8 cellular contexts compared by ENCODE assay signal in the genomic region with DNA sequence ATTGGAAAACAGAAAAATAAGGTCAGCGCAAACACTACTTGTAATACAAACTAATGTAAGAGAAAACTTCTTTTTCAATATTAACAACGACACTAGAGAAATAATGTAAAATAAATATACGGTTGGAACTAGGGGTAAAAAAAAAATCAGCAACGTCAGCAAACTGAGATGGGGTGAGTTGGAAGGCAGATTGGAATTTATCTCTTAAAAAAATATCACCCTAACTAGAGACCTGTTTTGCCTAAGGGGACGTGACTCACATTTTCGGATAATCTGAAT. TPM values are rescaled to one million over a fixed set of nuclear protein-coding genes. Genes with fewer than 3 reads are reported as not detected.
A peak's percentile ranks its signal among the peaks of the same experiment; 100 is the strongest.
DNase-seq lines count a peak whose midpoint lies in the region; ATAC-seq and TF ChIP-seq lines count a peak whose summit lies in the region.

No MANE protein-coding gene starts in this region.

- TF ChIP-seq CTCF in mammary epithelial cell (conservative IDR thresholded peaks at IDR 0.05 in 1 of 2, IDR thresholded peaks at IDR 0.05 in 1 of 2; ENCODE audit: extremely low read depth in 1 of 2, insufficient read depth in 1 of 2, low read depth in 1 of 2, low read length in 2 of 2) (no peak), mesothelial cell of epicardium (IDR thresholded peaks at IDR 0.05; ENCODE audit: unreplicated experiment) (no peak)

- H3K4me2 ChIP-seq in mammary epithelial cell (ENCODE audit: insufficient read depth, low read depth, low read length): peak overlapping the region; percentile 99

- H3K36me3 Mint-ChIP-seq in stimulated activated naive CD8-positive, alpha-beta T cell treated with anti-CD3 and anti-CD28 coated beads, Interleukin-15, Interleukin-2, amounts not matched to agents 100 ng/mL and 50 ng/mL, for 24 hours (ENCODE audit: low read depth): no peaks in the 10 kb centered on the region
- peaks cover 3% of the 10 kb centered on the region for H3K36me3 Mint-ChIP-seq in mesothelial cell of epicardium

- peak overlapping the region; percentile 91 for H3K4me3 Mint-ChIP-seq in stimulated activated naive CD8-positive, alpha-beta T cell treated with anti-CD3 and anti-CD28 coated beads, Interleukin-15, Interleukin-2, amounts not matched to agents 100 ng/mL and 50 ng/mL, for 24 hours
- H3K4me3 Mint-ChIP-seq in mesothelial cell of epicardium: peak overlapping the region; percentile 99

- CTCF ChIA-PET in mammary epithelial cell (lab: Charles Lee; ENCODE audit: low non-redundant PET): interaction anchor here (0.7 kb wide), 1 partner anchor 71 kb away, joined by 5 read pairs; no protein-coding TSS in a partner anchor

- H3K27me3 Mint-ChIP-seq in stimulated activated naive CD8-positive, alpha-beta T cell treated with anti-CD3 and anti-CD28 coated beads, Interleukin-15, Interleukin-2, amounts not matched to agents 100 ng/mL and 50 ng/mL, for 24 hours: peaks cover 20% of the 10 kb centered on the region
- no peaks in the 10 kb centered on the region for H3K27me3 Mint-ChIP-seq in mesothelial cell of epicardium (ENCODE audit: low read depth)

- H3K36me3 ChIP-seq in mammary epithelial cell (ENCODE audit: insufficient read depth, low read length): no peaks in the 10 kb centered on the region

- no peaks in the 10 kb centered on the region for H3K9me3 ChIP-seq in mammary epithelial cell (replicated peaks; ENCODE audit: insufficient read depth, low read length)

- whole genome bisulfite sequencing in mammary epithelial cell (ENCODE audit: low coverage, missing lambda C conversion rate): 0% methylated on average over 6 of the region's 6 CpGs

- BruUV-seq in mammary epithelial cell (replicated peaks; lab: Mats Ljungman, UMichigan): no TSS peak

- peaks cover 11% of the 10 kb centered on the region for H3K4me1 ChIP-seq in mammary epithelial cell (ENCODE audit: insufficient read depth, low read length)

- dilution Hi-C loops in mammary epithelial cell (cut with HindIII; ENCODE audit: low sequenced_read_pairs): no loop called here

- H3K79me2 ChIP-seq in mammary epithelial cell (ENCODE audit: insufficient read depth, low read length): peaks cover 32% of the 10 kb centered on the region

- in situ Hi-C loops in mammary epithelial cell (cut with MboI; ENCODE audit: low sequenced_read_pairs in 2 of 2): loop anchor here in 1 of 2 donors (10.0 kb wide), 1 partner anchor 200 kb away; no protein-coding TSS in a partner anchor

- peak overlapping the region; percentile 79 to 95 (median 84) for H3K4me3 ChIP-seq in mammary epithelial cell (replicated peaks in 1 of 3; ENCODE audit: insufficient read depth in 1 of 3, low read depth in 2 of 3, low read length in 3 of 3)

- no peaks in the 10 kb centered on the region for H3K9me3 Mint-ChIP-seq in stimulated activated naive CD8-positive, alpha-beta T cell treated with anti-CD3 and anti-CD28 coated beads, Interleukin-15, Interleukin-2, amounts not matched to agents 100 ng/mL and 50 ng/mL, for 24 hours
- no peaks in the 10 kb centered on the region for H3K9me3 Mint-ChIP-seq in mesothelial cell of epicardium

- H3K27me3 ChIP-seq in mammary epithelial cell (ENCODE audit: insufficient read depth, low read length): no peaks in the 10 kb centered on the region

- peak overlapping the region; percentile 24 for H3K27ac Mint-ChIP-seq in stimulated activated naive CD8-positive, alpha-beta T cell treated with anti-CD3 and anti-CD28 coated beads, Interleukin-15, Interleukin-2, amounts not matched to agents 100 ng/mL and 50 ng/mL, for 24 hours
- H3K27ac Mint-ChIP-seq in mesothelial cell of epicardium: peak overlapping the region; percentile 71

- no peak for ATAC-seq in stimulated activated naive CD8-positive, alpha-beta T cell treated with anti-CD3 and anti-CD28 coated beads, Interleukin-15, Interleukin-2, amounts not matched to agents 100 U/mL and 50 U/mL, for 24 hours
- ATAC-seq in HG02970 (IDR thresholded peaks at IDR 0.05; ENCODE audit: low FRiP score, unreplicated experiment) (no peak), GM21825 (IDR thresholded peaks at IDR 0.05; ENCODE audit: unreplicated experiment) (no peak), GM18873 (IDR thresholded peaks at IDR 0.05; ENCODE audit: low FRiP score, unreplicated experiment) (no peak)

- no peaks in the 10 kb centered on the region for H4K20me1 ChIP-seq in mammary epithelial cell (ENCODE audit: insufficient read depth, low read length)

- H3K9ac ChIP-seq in mammary epithelial cell (ENCODE audit: insufficient read depth, low read length): peak overlapping the region; percentile 67

- intact Hi-C loops in mammary epithelial cell (cut with micrococcal nuclease): loop anchor here (1.0 to 2.0 kb wide), 4 partner anchors 20 to 180 kb away; no protein-coding TSS in a partner anchor

- no peak for DNase-seq in stimulated activated naive CD8-positive, alpha-beta T cell treated with anti-CD3 and anti-CD28 coated beads, Interleukin-15, Interleukin-2, amounts not matched to agents 100 U/mL and 50 U/mL, for 24 hours
- DNase-seq in mammary epithelial cell: no peak
- DNase-seq in mesothelial cell of epicardium (ENCODE audit: low spot score in 2 of 2, unreplicated experiment in 2 of 2): no peak
- no peak for DNase-seq in SIG-M5 treated with dmso at 0.1 percent for 504 hours (lab: John Stamatoyannopoulos, UW; ENCODE audit: unreplicated experiment)

- peak overlapping the region; percentile 41 for H3K27ac ChIP-seq in mammary epithelial cell (ENCODE audit: insufficient read depth, low read depth, low read length)

- peaks cover 20% of the 10 kb centered on the region for H3K4me1 Mint-ChIP-seq in stimulated activated naive CD8-positive, alpha-beta T cell treated with anti-CD3 and anti-CD28 coated beads, Interleukin-15, Interleukin-2, amounts not matched to agents 100 ng/mL and 50 ng/mL, for 24 hours (ENCODE audit: low read depth)
- H3K4me1 Mint-ChIP-seq in mesothelial cell of epicardium: peaks cover 19% of the 10 kb centered on the region

- H2AFZ ChIP-seq in mammary epithelial cell (ENCODE audit: low read depth, low read length): peak overlapping the region; percentile 87

RNA-seq across cellular contexts. Expression of a gene that starts 0.7 kb away (rescaled TPM):
- 10 to 100 TPM; 36.8 to 44.9 TPM for total RNA-seq in mammary epithelial cell
- 10.0 TPM for polyA plus RNA-seq in mammary epithelial cell
- polyA minus RNA-seq in mammary epithelial cell: 72.3 TPM
- total RNA-seq in mesothelial cell of epicardium: 133 to 148 TPM (median 146 TPM) in 3 replicates
